ENCODE assay signal across 1 cellular context in the genomic region with DNA sequence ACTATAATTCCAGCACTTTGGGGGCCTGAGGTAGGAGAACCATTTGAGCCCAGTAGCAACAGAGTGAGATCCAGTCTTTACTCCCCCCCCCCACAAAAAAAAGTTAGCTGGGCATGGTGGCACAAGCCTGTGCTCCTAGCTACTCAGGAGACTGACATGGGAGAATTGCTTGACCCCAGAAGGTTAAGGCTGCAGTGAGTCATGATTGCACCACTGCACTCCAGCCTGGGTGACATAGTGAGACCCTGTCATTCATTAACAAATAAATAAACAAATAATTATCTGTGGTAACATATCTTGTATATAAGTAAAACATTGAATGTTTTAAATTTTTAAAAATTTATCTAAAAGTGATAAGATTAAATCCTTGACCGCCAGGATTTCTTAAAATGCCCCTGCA.
TF ChIP-seq lines count a peak whose summit lies in the region.

No MANE protein-coding gene starts in this region.

TF ChIP-seq in HepG2, 621 proteins besides CTCF, POLR2A, EP300 and RAD21 (continued from another document and continues in another):
- TF ChIP-seq, protein P1, sequence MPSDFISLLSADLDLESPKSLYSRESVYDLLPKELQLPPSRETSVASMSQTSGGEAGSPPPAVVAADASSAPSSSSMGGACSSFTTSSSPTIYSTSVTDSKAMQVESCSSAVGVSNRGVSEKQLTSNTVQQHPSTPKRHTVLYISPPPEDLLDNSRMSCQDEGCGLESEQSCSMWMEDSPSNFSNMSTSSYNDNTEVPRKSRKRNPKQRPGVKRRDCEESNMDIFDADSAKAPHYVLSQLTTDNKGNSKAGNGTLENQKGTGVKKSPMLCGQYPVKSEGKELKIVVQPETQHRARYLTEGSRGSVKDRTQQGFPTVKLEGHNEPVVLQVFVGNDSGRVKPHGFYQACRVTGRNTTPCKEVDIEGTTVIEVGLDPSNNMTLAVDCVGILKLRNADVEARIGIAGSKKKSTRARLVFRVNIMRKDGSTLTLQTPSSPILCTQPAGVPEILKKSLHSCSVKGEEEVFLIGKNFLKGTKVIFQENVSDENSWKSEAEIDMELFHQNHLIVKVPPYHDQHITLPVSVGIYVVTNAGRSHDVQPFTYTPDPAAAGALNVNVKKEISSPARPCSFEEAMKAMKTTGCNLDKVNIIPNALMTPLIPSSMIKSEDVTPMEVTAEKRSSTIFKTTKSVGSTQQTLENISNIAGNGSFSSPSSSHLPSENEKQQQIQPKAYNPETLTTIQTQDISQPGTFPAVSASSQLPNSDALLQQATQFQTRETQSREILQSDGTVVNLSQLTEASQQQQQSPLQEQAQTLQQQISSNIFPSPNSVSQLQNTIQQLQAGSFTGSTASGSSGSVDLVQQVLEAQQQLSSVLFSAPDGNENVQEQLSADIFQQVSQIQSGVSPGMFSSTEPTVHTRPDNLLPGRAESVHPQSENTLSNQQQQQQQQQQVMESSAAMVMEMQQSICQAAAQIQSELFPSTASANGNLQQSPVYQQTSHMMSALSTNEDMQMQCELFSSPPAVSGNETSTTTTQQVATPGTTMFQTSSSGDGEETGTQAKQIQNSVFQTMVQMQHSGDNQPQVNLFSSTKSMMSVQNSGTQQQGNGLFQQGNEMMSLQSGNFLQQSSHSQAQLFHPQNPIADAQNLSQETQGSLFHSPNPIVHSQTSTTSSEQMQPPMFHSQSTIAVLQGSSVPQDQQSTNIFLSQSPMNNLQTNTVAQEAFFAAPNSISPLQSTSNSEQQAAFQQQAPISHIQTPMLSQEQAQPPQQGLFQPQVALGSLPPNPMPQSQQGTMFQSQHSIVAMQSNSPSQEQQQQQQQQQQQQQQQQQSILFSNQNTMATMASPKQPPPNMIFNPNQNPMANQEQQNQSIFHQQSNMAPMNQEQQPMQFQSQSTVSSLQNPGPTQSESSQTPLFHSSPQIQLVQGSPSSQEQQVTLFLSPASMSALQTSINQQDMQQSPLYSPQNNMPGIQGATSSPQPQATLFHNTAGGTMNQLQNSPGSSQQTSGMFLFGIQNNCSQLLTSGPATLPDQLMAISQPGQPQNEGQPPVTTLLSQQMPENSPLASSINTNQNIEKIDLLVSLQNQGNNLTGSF (CRISPR knock-in tag; IDR thresholded peaks at IDR 0.05), result no peak
- peak; percentile 92 for TF ChIP-seq CEBPG (CRISPR knock-in tag; IDR thresholded peaks at IDR 0.05)
- peak; percentile 7; the same call in 1 of the 2 replicates for TF ChIP-seq MEF2D (CRISPR knock-in tag; IDR thresholded peaks at IDR 0.05)
- TF ChIP-seq, protein P2, sequence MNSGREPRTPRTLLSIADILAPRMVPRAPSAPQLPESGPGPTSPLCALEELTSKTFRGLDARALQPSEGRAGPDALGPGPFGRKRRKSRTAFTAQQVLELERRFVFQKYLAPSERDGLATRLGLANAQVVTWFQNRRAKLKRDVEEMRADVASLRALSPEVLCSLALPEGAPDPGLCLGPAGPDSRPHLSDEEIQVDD (CRISPR knock-in tag; IDR thresholded peaks at IDR 0.05; ENCODE audit: borderline replicate concordance), result no peak
- no peak for TF ChIP-seq ONECUT2 (CRISPR knock-in tag; IDR thresholded peaks at IDR 0.05)
- TF ChIP-seq DPF2 (CRISPR knock-in tag; IDR thresholded peaks at IDR 0.05; ENCODE audit: borderline replicate concordance, low read depth), result 0 out of 2 replicates have a peak, but pooled peaks have one; percentile 26
- TF ChIP-seq NR2C2 (CRISPR knock-in tag; IDR thresholded peaks at IDR 0.05; ENCODE audit: borderline replicate concordance), result peak; percentile 73
- TF ChIP-seq KAT8 (CRISPR knock-in tag; IDR thresholded peaks at IDR 0.05), result 0 out of 2 replicates have a peak, but pooled peaks have one; percentile 36
- TF ChIP-seq, protein P3, sequence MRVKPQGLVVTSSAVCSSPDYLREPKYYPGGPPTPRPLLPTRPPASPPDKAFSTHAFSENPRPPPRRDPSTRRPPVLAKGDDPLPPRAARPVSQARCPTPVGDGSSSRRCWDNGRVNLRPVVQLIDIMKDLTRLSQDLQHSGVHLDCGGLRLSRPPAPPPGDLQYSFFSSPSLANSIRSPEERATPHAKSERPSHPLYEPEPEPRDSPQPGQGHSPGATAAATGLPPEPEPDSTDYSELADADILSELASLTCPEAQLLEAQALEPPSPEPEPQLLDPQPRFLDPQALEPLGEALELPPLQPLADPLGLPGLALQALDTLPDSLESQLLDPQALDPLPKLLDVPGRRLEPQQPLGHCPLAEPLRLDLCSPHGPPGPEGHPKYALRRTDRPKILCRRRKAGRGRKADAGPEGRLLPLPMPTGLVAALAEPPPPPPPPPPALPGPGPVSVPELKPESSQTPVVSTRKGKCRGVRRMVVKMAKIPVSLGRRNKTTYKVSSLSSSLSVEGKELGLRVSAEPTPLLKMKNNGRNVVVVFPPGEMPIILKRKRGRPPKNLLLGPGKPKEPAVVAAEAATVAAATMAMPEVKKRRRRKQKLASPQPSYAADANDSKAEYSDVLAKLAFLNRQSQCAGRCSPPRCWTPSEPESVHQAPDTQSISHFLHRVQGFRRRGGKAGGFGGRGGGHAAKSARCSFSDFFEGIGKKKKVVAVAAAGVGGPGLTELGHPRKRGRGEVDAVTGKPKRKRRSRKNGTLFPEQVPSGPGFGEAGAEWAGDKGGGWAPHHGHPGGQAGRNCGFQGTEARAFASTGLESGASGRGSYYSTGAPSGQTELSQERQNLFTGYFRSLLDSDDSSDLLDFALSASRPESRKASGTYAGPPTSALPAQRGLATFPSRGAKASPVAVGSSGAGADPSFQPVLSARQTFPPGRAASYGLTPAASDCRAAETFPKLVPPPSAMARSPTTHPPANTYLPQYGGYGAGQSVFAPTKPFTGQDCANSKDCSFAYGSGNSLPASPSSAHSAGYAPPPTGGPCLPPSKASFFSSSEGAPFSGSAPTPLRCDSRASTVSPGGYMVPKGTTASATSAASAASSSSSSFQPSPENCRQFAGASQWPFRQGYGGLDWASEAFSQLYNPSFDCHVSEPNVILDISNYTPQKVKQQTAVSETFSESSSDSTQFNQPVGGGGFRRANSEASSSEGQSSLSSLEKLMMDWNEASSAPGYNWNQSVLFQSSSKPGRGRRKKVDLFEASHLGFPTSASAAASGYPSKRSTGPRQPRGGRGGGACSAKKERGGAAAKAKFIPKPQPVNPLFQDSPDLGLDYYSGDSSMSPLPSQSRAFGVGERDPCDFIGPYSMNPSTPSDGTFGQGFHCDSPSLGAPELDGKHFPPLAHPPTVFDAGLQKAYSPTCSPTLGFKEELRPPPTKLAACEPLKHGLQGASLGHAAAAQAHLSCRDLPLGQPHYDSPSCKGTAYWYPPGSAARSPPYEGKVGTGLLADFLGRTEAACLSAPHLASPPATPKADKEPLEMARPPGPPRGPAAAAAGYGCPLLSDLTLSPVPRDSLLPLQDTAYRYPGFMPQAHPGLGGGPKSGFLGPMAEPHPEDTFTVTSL (CRISPR knock-in tag; IDR thresholded peaks at IDR 0.05; ENCODE audit: borderline replicate concordance), result peak; percentile 38; the same call in 1 of the 2 replicates
- TF ChIP-seq ZNF550 (CRISPR knock-in tag; IDR thresholded peaks at IDR 0.05; ENCODE audit: borderline replicate concordance), result no peak
- no peak for TF ChIP-seq MAZ (IDR thresholded peaks at IDR 0.05; ENCODE audit: borderline replicate concordance, low read depth, low read length)
- no peak for TF ChIP-seq MAZ (CRISPR knock-in tag; IDR thresholded peaks at IDR 0.05; ENCODE audit: low read depth)
- no peak for TF ChIP-seq KLF12 (CRISPR knock-in tag; IDR thresholded peaks at IDR 0.05; ENCODE audit: borderline replicate concordance)
- TF ChIP-seq MXI1 (IDR thresholded peaks at IDR 0.05; ENCODE audit: borderline replicate concordance, low read depth, low read length), result 0 out of 3 replicates have a peak, but pooled peaks have one; percentile 7
- no peak for TF ChIP-seq ZNF343 (CRISPR knock-in tag; IDR thresholded peaks at IDR 0.05)
- TF ChIP-seq NCOA2 (CRISPR knock-in tag; IDR thresholded peaks at IDR 0.05), result 0 out of 2 replicates have a peak, but pooled peaks have one; percentile 53
- no peak for TF ChIP-seq ATF1 (CRISPR knock-in tag; IDR thresholded peaks at IDR 0.05)
- TF ChIP-seq, protein P4, sequence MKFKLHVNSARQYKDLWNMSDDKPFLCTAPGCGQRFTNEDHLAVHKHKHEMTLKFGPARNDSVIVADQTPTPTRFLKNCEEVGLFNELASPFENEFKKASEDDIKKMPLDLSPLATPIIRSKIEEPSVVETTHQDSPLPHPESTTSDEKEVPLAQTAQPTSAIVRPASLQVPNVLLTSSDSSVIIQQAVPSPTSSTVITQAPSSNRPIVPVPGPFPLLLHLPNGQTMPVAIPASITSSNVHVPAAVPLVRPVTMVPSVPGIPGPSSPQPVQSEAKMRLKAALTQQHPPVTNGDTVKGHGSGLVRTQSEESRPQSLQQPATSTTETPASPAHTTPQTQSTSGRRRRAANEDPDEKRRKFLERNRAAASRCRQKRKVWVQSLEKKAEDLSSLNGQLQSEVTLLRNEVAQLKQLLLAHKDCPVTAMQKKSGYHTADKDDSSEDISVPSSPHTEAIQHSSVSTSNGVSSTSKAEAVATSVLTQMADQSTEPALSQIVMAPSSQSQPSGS (CRISPR knock-in tag; IDR thresholded peaks at IDR 0.05), result no peak; the same call in 1 of the 2 replicates
- TF ChIP-seq, protein P5, sequence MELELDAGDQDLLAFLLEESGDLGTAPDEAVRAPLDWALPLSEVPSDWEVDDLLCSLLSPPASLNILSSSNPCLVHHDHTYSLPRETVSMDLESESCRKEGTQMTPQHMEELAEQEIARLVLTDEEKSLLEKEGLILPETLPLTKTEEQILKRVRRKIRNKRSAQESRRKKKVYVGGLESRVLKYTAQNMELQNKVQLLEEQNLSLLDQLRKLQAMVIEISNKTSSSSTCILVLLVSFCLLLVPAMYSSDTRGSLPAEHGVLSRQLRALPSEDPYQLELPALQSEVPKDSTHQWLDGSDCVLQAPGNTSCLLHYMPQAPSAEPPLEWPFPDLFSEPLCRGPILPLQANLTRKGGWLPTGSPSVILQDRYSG (CRISPR knock-in tag; IDR thresholded peaks at IDR 0.05), result no peak
- no peak for TF ChIP-seq ZNF780A (CRISPR knock-in tag; IDR thresholded peaks at IDR 0.05)
- TF ChIP-seq SIX1 (CRISPR knock-in tag; IDR thresholded peaks at IDR 0.05; ENCODE audit: borderline replicate concordance), result no peak
- no peak for TF ChIP-seq PITX1 (CRISPR knock-in tag; IDR thresholded peaks at IDR 0.05)
- 0 out of 2 replicates have a peak, but pooled peaks have one; percentile 17 for TF ChIP-seq SOX5 (CRISPR knock-in tag; IDR thresholded peaks at IDR 0.05; ENCODE audit: borderline replicate concordance)
- TF ChIP-seq, protein P6, sequence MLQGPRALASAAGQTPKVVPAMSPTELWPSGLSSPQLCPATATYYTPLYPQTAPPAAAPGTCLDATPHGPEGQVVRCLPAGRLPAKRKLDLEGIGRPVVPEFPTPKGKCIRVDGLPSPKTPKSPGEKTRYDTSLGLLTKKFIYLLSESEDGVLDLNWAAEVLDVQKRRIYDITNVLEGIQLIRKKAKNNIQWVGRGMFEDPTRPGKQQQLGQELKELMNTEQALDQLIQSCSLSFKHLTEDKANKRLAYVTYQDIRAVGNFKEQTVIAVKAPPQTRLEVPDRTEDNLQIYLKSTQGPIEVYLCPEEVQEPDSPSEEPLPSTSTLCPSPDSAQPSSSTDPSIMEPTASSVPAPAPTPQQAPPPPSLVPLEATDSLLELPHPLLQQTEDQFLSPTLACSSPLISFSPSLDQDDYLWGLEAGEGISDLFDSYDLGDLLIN (CRISPR knock-in tag; IDR thresholded peaks at IDR 0.05; ENCODE audit: borderline replicate concordance), result no peak
- peak; percentile 71 for TF ChIP-seq SAP130 (CRISPR knock-in tag; IDR thresholded peaks at IDR 0.05; ENCODE audit: low read depth)
- TF ChIP-seq SMARCC2 (IDR thresholded peaks at IDR 0.05), result 0 out of 2 replicates have a peak, but pooled peaks have one; percentile 11
- no peak for TF ChIP-seq FOXO1 (CRISPR knock-in tag; IDR thresholded peaks at IDR 0.05)
- TF ChIP-seq, protein P7, sequence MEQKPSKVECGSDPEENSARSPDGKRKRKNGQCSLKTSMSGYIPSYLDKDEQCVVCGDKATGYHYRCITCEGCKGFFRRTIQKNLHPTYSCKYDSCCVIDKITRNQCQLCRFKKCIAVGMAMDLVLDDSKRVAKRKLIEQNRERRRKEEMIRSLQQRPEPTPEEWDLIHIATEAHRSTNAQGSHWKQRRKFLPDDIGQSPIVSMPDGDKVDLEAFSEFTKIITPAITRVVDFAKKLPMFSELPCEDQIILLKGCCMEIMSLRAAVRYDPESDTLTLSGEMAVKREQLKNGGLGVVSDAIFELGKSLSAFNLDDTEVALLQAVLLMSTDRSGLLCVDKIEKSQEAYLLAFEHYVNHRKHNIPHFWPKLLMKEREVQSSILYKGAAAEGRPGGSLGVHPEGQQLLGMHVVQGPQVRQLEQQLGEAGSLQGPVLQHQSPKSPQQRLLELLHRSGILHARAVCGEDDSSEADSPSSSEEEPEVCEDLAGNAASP (CRISPR knock-in tag; IDR thresholded peaks at IDR 0.05; ENCODE audit: borderline replicate concordance), result peak; percentile 55; the same call in 1 of the 2 replicates
- TF ChIP-seq SALL1 (CRISPR knock-in tag; IDR thresholded peaks at IDR 0.05), result peak; percentile 66
- TF ChIP-seq SOX13 (IDR thresholded peaks at IDR 0.05), result no peak
- TF ChIP-seq SOX13 (CRISPR knock-in tag; conservative IDR thresholded peaks at IDR 0.05 in 1 of 2, IDR thresholded peaks at IDR 0.05 in 1 of 2), result peak in 1 of 2 experiments; percentile 27; a peak in 1 of 4 replicates
- peak; percentile 92 to 94 for TF ChIP-seq NR2F1 (CRISPR knock-in tag; IDR thresholded peaks at IDR 0.05)
- TF ChIP-seq FOXP1 (IDR thresholded peaks at IDR 0.05), result no peak
- peak; percentile 77 for TF ChIP-seq FOXP1 (CRISPR knock-in tag; IDR thresholded peaks at IDR 0.05)
- no peak for TF ChIP-seq ZNF816 (CRISPR knock-in tag; IDR thresholded peaks at IDR 0.05; ENCODE audit: borderline replicate concordance)
- TF ChIP-seq TEAD3 (CRISPR knock-in tag; optimal IDR thresholded peaks at IDR 0.05; ENCODE audit: borderline replicate concordance), result peak; percentile 15
- TF ChIP-seq NCOR1 (IDR thresholded peaks at IDR 0.05; ENCODE audit: borderline replicate concordance, low read length), result peak; percentile 24; the same call in 1 of the 2 replicates
- TF ChIP-seq NAIF1 (CRISPR knock-in tag; IDR thresholded peaks at IDR 0.05; ENCODE audit: borderline replicate concordance), result no peak
- TF ChIP-seq, protein P8, sequence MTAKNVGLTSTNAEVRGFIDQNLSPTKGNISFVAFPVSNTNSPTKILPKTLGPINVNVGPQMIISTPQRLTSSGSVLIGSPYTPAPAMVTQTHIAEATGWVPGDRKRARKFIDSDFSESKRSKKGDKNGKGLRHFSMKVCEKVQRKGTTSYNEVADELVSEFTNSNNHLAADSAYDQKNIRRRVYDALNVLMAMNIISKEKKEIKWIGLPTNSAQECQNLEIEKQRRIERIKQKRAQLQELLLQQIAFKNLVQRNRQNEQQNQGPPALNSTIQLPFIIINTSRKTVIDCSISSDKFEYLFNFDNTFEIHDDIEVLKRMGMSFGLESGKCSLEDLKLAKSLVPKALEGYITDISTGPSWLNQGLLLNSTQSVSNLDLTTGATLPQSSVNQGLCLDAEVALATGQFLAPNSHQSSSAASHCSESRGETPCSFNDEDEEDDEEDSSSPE (CRISPR knock-in tag; IDR thresholded peaks at IDR 0.05), result no peak
- TF ChIP-seq SOX6 (IDR thresholded peaks at IDR 0.05), result no peak
- 0 out of 2 replicates have a peak, but pooled peaks have one; percentile 24 for TF ChIP-seq SOX6 (CRISPR knock-in tag; IDR thresholded peaks at IDR 0.05)
- TF ChIP-seq, protein P9, sequence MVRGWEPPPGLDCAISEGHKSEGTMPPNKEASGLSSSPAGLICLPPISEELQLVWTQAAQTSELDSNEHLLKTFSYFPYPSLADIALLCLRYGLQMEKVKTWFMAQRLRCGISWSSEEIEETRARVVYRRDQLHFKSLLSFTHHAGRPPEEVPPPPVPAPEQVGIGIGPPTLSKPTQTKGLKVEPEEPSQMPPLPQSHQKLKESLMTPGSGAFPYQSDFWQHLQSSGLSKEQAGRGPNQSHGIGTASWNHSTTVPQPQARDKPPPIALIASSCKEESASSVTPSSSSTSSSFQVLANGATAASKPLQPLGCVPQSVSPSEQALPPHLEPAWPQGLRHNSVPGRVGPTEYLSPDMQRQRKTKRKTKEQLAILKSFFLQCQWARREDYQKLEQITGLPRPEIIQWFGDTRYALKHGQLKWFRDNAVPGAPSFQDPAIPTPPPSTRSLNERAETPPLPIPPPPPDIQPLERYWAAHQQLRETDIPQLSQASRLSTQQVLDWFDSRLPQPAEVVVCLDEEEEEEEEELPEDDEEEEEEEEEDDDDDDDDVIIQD (CRISPR knock-in tag; IDR thresholded peaks at IDR 0.05; ENCODE audit: low read depth), result peak; percentile 31; the same call in 1 of the 2 replicates
